19 cellular contexts compared by ENCODE assay signal in the genomic region with DNA sequence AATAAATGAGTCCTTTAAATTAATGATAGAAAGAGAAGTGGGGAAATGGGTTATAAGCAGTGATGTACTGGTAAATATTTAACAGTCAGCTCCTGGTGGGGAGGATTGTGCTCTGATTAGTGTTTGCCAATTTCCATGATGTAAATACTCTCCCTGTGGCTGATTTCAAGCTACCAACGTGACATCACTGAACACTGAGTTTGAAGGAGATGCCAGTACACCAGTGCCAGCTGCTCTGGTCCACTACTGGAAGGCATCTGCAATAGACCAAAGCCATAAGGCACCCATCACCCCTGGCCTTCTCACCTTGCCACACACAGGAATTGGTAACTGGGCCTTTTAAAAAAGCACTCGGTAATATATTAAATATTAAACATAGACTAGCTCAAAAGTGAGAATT.
DNase-seq lines count a peak whose midpoint lies in the region; ATAC-seq, FAIRE-seq and TF ChIP-seq lines count a peak whose summit lies in the region.
"Had no signal": no experiment of that assay in that cellular context is flagged by ENCODE, and none has a peak within 500 bp of the region (broad histone marks: within the 10 kb centered on the region; RNA-seq: fewer than 3 reads in every experiment).

No MANE protein-coding gene starts in this region.

- H3K4me3 ChIP-seq in PC-9 (no peak overlapping the region), neuronal stem cell (ENCODE audit: low read length in 2 of 2) (no peak overlapping the region), dorsolateral prefrontal cortex (no peak overlapping the region)

- TF ChIP-seq CTCF in D721Med (IDR thresholded peaks at IDR 0.05; ENCODE audit: insufficient read depth, missing control alignments) (no peak), PC-9 (conservative IDR thresholded peaks at IDR 0.05) (no peak), dorsolateral prefrontal cortex (IDR thresholded peaks at IDR 0.05 in 54 of 56, conservative IDR thresholded peaks at IDR 0.05 in 2 of 56; ENCODE audit: low read depth in 1 of 56, partially characterized antibody in 56 of 56) (no peak)

- CTCF ChIA-PET in PC-9 (lab: Charles Lee), result no interaction called here

- H3K9me3 ChIP-seq in PC-9 (ENCODE audit: insufficient read depth, low read depth) (no peaks in the 10 kb centered on the region), neuronal stem cell (replicated peaks in 1 of 2; ENCODE audit: control insufficient read depth in 2 of 2, insufficient read depth in 1 of 2, low read depth in 1 of 2, low read length in 2 of 2) (no peaks in the 10 kb centered on the region)

- H3K36me3 ChIP-seq in PC-9 (ENCODE audit: low read depth) (no peaks in the 10 kb centered on the region), neuronal stem cell (replicated peaks in 1 of 2; ENCODE audit: control insufficient read depth in 2 of 2, insufficient read depth in 2 of 2, low read length in 2 of 2) (no peaks in the 10 kb centered on the region)

- no peaks in the 10 kb centered on the region for H3K79me2 ChIP-seq in PC-9 (ENCODE audit: low read depth)

- H3F3A ChIP-seq in PC-9 (ENCODE audit: insufficient read depth, low read depth), result peaks cover 18% of the 10 kb centered on the region; the same call in 1 of the 2 replicates

- no peaks in the 10 kb centered on the region for H4K20me1 ChIP-seq in PC-9 (ENCODE audit: insufficient read depth)

- intact Hi-C loops in PC-9 (cut with micrococcal nuclease; ENCODE audit: unreplicated experiment) (no loop called here), dorsolateral prefrontal cortex (cut with DNase I) (no loop called here)

- no peaks in the 10 kb centered on the region for H3K9me2 ChIP-seq in PC-9 (ENCODE audit: insufficient read depth)

- H2AFZ ChIP-seq in PC-9 (no peak overlapping the region), neuronal stem cell (ENCODE audit: low read length) (no peak overlapping the region)

- WGBS in neuronal stem cell (ENCODE audit: extremely low coverage in 2 of 2, insufficient read length in 2 of 2, insufficient replicate concordance in 1 of 2), 2 donors, result no CpG with 5 or more reads among the region's 2 CpGs

- H4K8ac ChIP-seq in neuronal stem cell (ENCODE audit: low read depth, low read length), result no peak overlapping the region

- H3K27ac ChIP-seq in PC-9, result 0 out of 2 replicates have a peak overlapping the region, but pooled peaks have one; percentile 61
- H3K27ac ChIP-seq in neuronal stem cell (replicated peaks; ENCODE audit: low read length), result no peak overlapping the region
- H3K27ac ChIP-seq in dorsolateral prefrontal cortex, result peak overlapping the region in 3 of 59 donors; percentile 49 to 74 (median 59)
- H3K27ac ChIP-seq: epithelial cell of prostate had no signal

- no TSS peak for BruUV-seq in PC-9 (replicated peaks; lab: Mats Ljungman, UMichigan)

- H3K27me3 ChIP-seq in PC-9 (ENCODE audit: insufficient read depth, low read depth) (no peaks in the 10 kb centered on the region), neuronal stem cell (ENCODE audit: control insufficient read depth in 3 of 3, insufficient read depth in 3 of 3, low read depth in 1 of 3, low read length in 3 of 3) (no peaks in the 10 kb centered on the region), dorsolateral prefrontal cortex (no peaks in the 10 kb centered on the region)

- H2BK15ac ChIP-seq in neuronal stem cell (ENCODE audit: low read length), result no peak overlapping the region

- no peak overlapping the region for H3K9ac ChIP-seq in neuronal stem cell (ENCODE audit: low read depth, low read length, poor library complexity)

- peak overlapping the region; percentile 57 for H3K18ac ChIP-seq in neuronal stem cell (ENCODE audit: low read length)

- H3K4ac ChIP-seq in neuronal stem cell (ENCODE audit: low read length), result no peak overlapping the region

- no peaks in the 10 kb centered on the region for H3K79me1 ChIP-seq in neuronal stem cell (ENCODE audit: low read depth, low read length)

- FAIRE-seq in D721Med (lab: Jason Lieb, UNC), result peak; percentile 76

- no peak for ATAC-seq in HG02610 (IDR thresholded peaks at IDR 0.05; ENCODE audit: unreplicated experiment)
- ATAC-seq: activated CD8-positive, alpha-beta T cell treated with anti-CD3 and anti-CD28 coated beads for 36 hours had no signal

- POLR2A ChIA-PET in PC-9 (lab: Charles Lee; ENCODE audit: unreplicated experiment), result no interaction called here

- H3K23ac ChIP-seq in neuronal stem cell (ENCODE audit: low read depth, low read length, poor library complexity), result no peak overlapping the region

- no peak overlapping the region for H2BK120ac ChIP-seq in neuronal stem cell (ENCODE audit: low read depth, low read length)

- no peak overlapping the region for H3K14ac ChIP-seq in neuronal stem cell (ENCODE audit: low read length)

- H3K4me2 ChIP-seq in PC-9, result no peak overlapping the region
- no peak overlapping the region for H3K4me2 ChIP-seq in neuronal stem cell (ENCODE audit: insufficient read depth, low read length, poor library complexity, severe bottlenecking)

- H2AK5ac ChIP-seq in neuronal stem cell (ENCODE audit: low read depth, low read length), result no peak overlapping the region

- H2BK12ac ChIP-seq in neuronal stem cell (ENCODE audit: low read length), result no peak overlapping the region

- H3K4me1 ChIP-seq in PC-9 (replicated peaks; ENCODE audit: insufficient read depth), result peaks cover 39% of the 10 kb centered on the region
- peaks cover 49 to 55% of the 10 kb centered on the region in 2 donors for H3K4me1 ChIP-seq in neuronal stem cell (ENCODE audit: control insufficient read depth in 2 of 2, insufficient read depth in 1 of 2, low read depth in 1 of 2, low read length in 2 of 2)

- H2BK5ac ChIP-seq in neuronal stem cell (ENCODE audit: low read length), result no peak overlapping the region

- no peak for DNase-seq in D721Med (ENCODE audit: insufficient read length, low spot score)
- DNase-seq in PC-9, result no peak
- DNase-seq in fibroblast of peridontal ligament (ENCODE audit: extremely low read depth), result peak; percentile 81
- no peak for DNase-seq in neuronal stem cell (ENCODE audit: low spot score)
- DNase-seq in NCI-H526 (lab: John Stamatoyannopoulos, UW), result no peak
- DNase-seq in dorsolateral prefrontal cortex, result no peak
- no peak for DNase-seq in GF-D8 (lab: John Stamatoyannopoulos, UW)
- DNase-seq: activated CD8-positive, alpha-beta T cell treated with anti-CD3 and anti-CD28 coated beads for 36 hours; H9; hippocampal formation; left colon; naive B cell; NCI-H1092; NCI-H2171; retina; stimulated activated CD4-positive, alpha-beta T cell treated with anti-CD3 and anti-CD28 coated beads, Interleukin-4, amount 100 ng/mL, for 1 hour; trophoblast cell had no signal

- H4K91ac ChIP-seq in neuronal stem cell (ENCODE audit: low read depth, low read length, poor library complexity), result no peak overlapping the region
